Comparison of ENCODE assay signal across 9 cellular contexts in genomic region chr5:115843444-115844130, GRCh38. TPM values are rescaled to one million over a fixed set of nuclear protein-coding genes. Genes with fewer than 3 reads are reported as not detected.
DNase-seq lines count a peak whose midpoint lies in the region; ATAC-seq, FAIRE-seq and TF ChIP-seq lines count a peak whose summit lies in the region.
"Had no signal": no experiment of that assay in that cellular context is flagged by ENCODE, and none has a peak within 500 bp of the region (broad histone marks: within the 10 kb centered on the region; RNA-seq: fewer than 3 reads in every experiment).

No MANE protein-coding gene starts in this region.

- ATAC-seq in HepG2 (no peak), left lobe of liver (no peak), GM18870 (IDR thresholded peaks at IDR 0.05; ENCODE audit: unreplicated experiment) (no peak)

- CTCF ChIA-PET in HepG2 (lab: Yijun Ruan, JAX; ENCODE audit: low intra/inter-chr PET ratio, low total read pairs): no interaction called here

- no TSS peak for BruUV-seq in HepG2 (replicated peaks; lab: Mats Ljungman, UMichigan)

- H3K9me3 ChIP-seq in right atrium auricular region (no peaks in the 10 kb centered on the region), HepG2 (ENCODE audit: low read length) (no peaks in the 10 kb centered on the region)

- no peak for TF ChIP-seq EP300 in HepG2 (IDR thresholded peaks at IDR 0.05; ENCODE audit: low read depth in 2 of 2, low read length in 2 of 2)
- TF ChIP-seq EP300 in HepG2 (CRISPR knock-in tag; IDR thresholded peaks at IDR 0.05; ENCODE audit: borderline replicate concordance): no peak

- H4K20me1 ChIP-seq in HepG2 (ENCODE audit: insufficient read depth, low read length): peaks cover 7% of the 10 kb centered on the region; the same call in 1 of the 2 replicates

- H3K36me3 ChIP-seq in right atrium auricular region (no peaks in the 10 kb centered on the region), HepG2 (replicated peaks in 1 of 2; ENCODE audit: control insufficient read depth in 1 of 2, insufficient read depth in 2 of 2, low read length in 2 of 2) (no peaks in the 10 kb centered on the region), H7 (replicated peaks; ENCODE audit: control insufficient read depth, insufficient read depth, low read length) (no peaks in the 10 kb centered on the region)

- peaks cover 91% of the 10 kb centered on the region for H3K79me2 ChIP-seq in HepG2 (ENCODE audit: insufficient read depth, low read length)

- H2AFZ ChIP-seq in HepG2 (ENCODE audit: low read length): no peak overlapping the region

- peak overlapping the region; percentile 86 to 88 for H3K4me3 ChIP-seq in right atrium auricular region
- peak overlapping the region; percentile 77 to 98 (median 91) for H3K4me3 ChIP-seq in HepG2 (replicated peaks in 1 of 3; ENCODE audit: insufficient read depth in 1 of 3, low read depth in 2 of 3, low read length in 3 of 3)
- no peak overlapping the region for H3K4me3 ChIP-seq in H7 (ENCODE audit: insufficient read depth, low read depth, low read length)

- intact Hi-C loops in cardiac septum (cut with DNase I) (loop anchor here (5.0 to 10.0 kb wide), 2 partner anchors 546 to 669 kb away; partner anchors contain the start of gene CCDC112), HepG2 (cut with micrococcal nuclease; ENCODE audit: unreplicated experiment) (loop anchor here (5.0 kb wide), 2 partner anchors 244 to 301 kb away; partner anchors contain the start of genes COMMD10 and FEM1C)
- intact Hi-C loops in activated T-helper 2 cell treated with anti-CD3 and anti-CD28 coated beads, Interferon-gamma antibody, Interleukin-2, Interleukin-4, amounts not matched to agents 10 μg/mL and 5 μg/mL and 100 μg/mL, durations not matched to agents 14 hours and 24 hours and 36 hours (cut with micrococcal nuclease): loop anchor here (5.0 kb wide), 3 partner anchors 224 to 546 kb away; partner anchors contain the start of gene CCDC112

- H3K9ac ChIP-seq in HepG2 (ENCODE audit: insufficient read depth, low read depth, low read length): peak overlapping the region; percentile 94

- H3K27ac Mint-ChIP-seq in activated T-helper 2 cell treated with anti-CD3 and anti-CD28 coated beads, Interferon-gamma antibody, Interleukin-2, Interleukin-4, amounts not matched to agents 10 μg/mL and 5 μg/mL and 100 μg/mL, durations not matched to agents 14 hours and 24 hours and 36 hours: no peak overlapping the region

- H3K4me1 Mint-ChIP-seq in activated T-helper 2 cell treated with anti-CD3 and anti-CD28 coated beads, Interferon-gamma antibody, Interleukin-2, Interleukin-4, amounts not matched to agents 10 μg/mL and 5 μg/mL and 100 μg/mL, durations not matched to agents 14 hours and 24 hours and 36 hours (ENCODE audit: low read depth): peaks cover 35% of the 10 kb centered on the region

- H3K27me3 ChIP-seq in right atrium auricular region: no peaks in the 10 kb centered on the region
- H3K27me3 ChIP-seq in HepG2 (ENCODE audit: control insufficient read depth in 1 of 2, insufficient read depth in 2 of 2, low read length in 2 of 2): no peaks in the 10 kb centered on the region; a peak in 1 of 5 replicates
- 0 out of 2 replicates have a peak, but pooled peaks cover 2% of the 10 kb centered on the region for H3K27me3 ChIP-seq in H7 (ENCODE audit: control insufficient read depth, insufficient read depth, low read length)

- H3K27ac ChIP-seq in right atrium auricular region: peak overlapping the region; percentile 97 to 98
- H3K27ac ChIP-seq in HepG2 (ENCODE audit: extremely low read length, insufficient read depth, low read length): peak overlapping the region; percentile 60

- no peak for TF ChIP-seq RAD21 in HepG2 (CRISPR knock-in tag; IDR thresholded peaks at IDR 0.05)

- no peaks in the 10 kb centered on the region for H3K9me3 Mint-ChIP-seq in activated T-helper 2 cell treated with anti-CD3 and anti-CD28 coated beads, Interferon-gamma antibody, Interleukin-2, Interleukin-4, amounts not matched to agents 10 μg/mL and 5 μg/mL and 100 μg/mL, durations not matched to agents 14 hours and 24 hours and 36 hours

- TF ChIP-seq POLR2A in HepG2 (IDR thresholded peaks at IDR 0.05; ENCODE audit: insufficient read depth in 1 of 2, low read depth in 2 of 2, low read length in 2 of 2): no peak

- no peak for FAIRE-seq in HepG2 (lab: Jason Lieb, UNC)

- WGBS in HepG2 (ENCODE audit: low lambda C conversion rate): 32% methylated on average over 6 of the region's 6 CpGs

- H3K36me3 Mint-ChIP-seq in activated T-helper 2 cell treated with anti-CD3 and anti-CD28 coated beads, Interferon-gamma antibody, Interleukin-2, Interleukin-4, amounts not matched to agents 10 μg/mL and 5 μg/mL and 100 μg/mL, durations not matched to agents 14 hours and 24 hours and 36 hours (ENCODE audit: low read depth): peaks cover 18% of the 10 kb centered on the region

- peaks cover 0 to 50% of the 10 kb centered on the region in 2 donors for H3K4me1 ChIP-seq in right atrium auricular region
- peaks cover 62% of the 10 kb centered on the region for H3K4me1 ChIP-seq in HepG2 (ENCODE audit: insufficient read depth, low read length)

- TF ChIP-seq CTCF in right atrium auricular region (IDR thresholded peaks at IDR 0.05): no peak
- no peak for TF ChIP-seq CTCF in HepG2 (CRISPR knock-in tag; IDR thresholded peaks at IDR 0.05)

- peak overlapping the region; percentile 77 for H3K4me2 ChIP-seq in HepG2 (ENCODE audit: low read depth, low read length)

- POLR2A ChIA-PET in HepG2 (lab: Yijun Ruan, JAX): no interaction called here

- in situ Hi-C loops in HepG2 (cut with HindIII; ENCODE audit: extremely low pct_ligation_motif_present, low pct_unique_long_range_greater_than_20kb): loop anchor here (25.0 kb wide), 1 partner anchor 219 kb away; no protein-coding TSS in a partner anchor

- DNase-seq in right atrium auricular region (ENCODE audit: low spot score) (no peak), cardiac septum (ENCODE audit: low spot score) (no peak), HepG2 (ENCODE audit: low spot score) (no peak), left lobe of liver (ENCODE audit: low spot score) (no peak), H7 (no peak), NCI-H1092 treated with DMSO at 0.1 percent for 48 hours (lab: John Stamatoyannopoulos, UW) (no peak)
- DNase-seq in activated T-helper 2 cell treated with anti-CD3 and anti-CD28 coated beads, Interferon-gamma antibody, Interleukin-2, Interleukin-4, amounts not matched to agents 10 μg/mL and 5 μg/mL and 100 μg/mL, durations not matched to agents 14 hours and 24 hours and 36 hours (ENCODE audit: low spot score): no peak
- DNase-seq: KG1 had no signal

- peaks cover 2% of the 10 kb centered on the region for H3K27me3 Mint-ChIP-seq in activated T-helper 2 cell treated with anti-CD3 and anti-CD28 coated beads, Interferon-gamma antibody, Interleukin-2, Interleukin-4, amounts not matched to agents 10 μg/mL and 5 μg/mL and 100 μg/mL, durations not matched to agents 14 hours and 24 hours and 36 hours (ENCODE audit: low read depth)

- H3K4me3 Mint-ChIP-seq in activated T-helper 2 cell treated with anti-CD3 and anti-CD28 coated beads, Interferon-gamma antibody, Interleukin-2, Interleukin-4, amounts not matched to agents 10 μg/mL and 5 μg/mL and 100 μg/mL, durations not matched to agents 14 hours and 24 hours and 36 hours (ENCODE audit: low read depth): peak overlapping the region; percentile 92

RNA-seq across cellular contexts. Expression of gene AP3S1, which starts 1.9 kb away (rescaled TPM):
- total RNA-seq in right atrium auricular region (10 to 100 TPM; 50.1 to 63.4 TPM), cardiac septum (56.6 TPM), HepG2 (2016; rRNA removed; fragmentation: Illumina TruSeq; extraction: Trizol) (85.9 and 88.8 TPM in 2 replicates), left lobe of liver (36.6 TPM)
- 69.0 and 74.8 TPM in 2 replicates for total RNA-seq in activated T-helper 2 cell treated with anti-CD3 and anti-CD28 coated beads, Interferon-gamma antibody, Interleukin-2, Interleukin-4, amounts not matched to agents 10 μg/mL and 5 μg/mL and 100 μg/mL, durations not matched to agents 14 hours and 24 hours and 36 hours
- total RNA-seq in HepG2 (2016; cell fraction: cytosol; rRNA removed; fragmentation: Illumina TruSeq; extraction: Trizol; ENCODE audit: low read depth): 243 and 253 TPM in 2 replicates
- 77.4 and 86.8 TPM in 2 replicates for total RNA-seq in HepG2 (2016; cell fraction: insoluble cytoplasmic fraction; rRNA removed; fragmentation: Illumina TruSeq; extraction: Trizol)
- total RNA-seq in HepG2 (2016; cell fraction: membrane; rRNA removed; fragmentation: Illumina TruSeq; extraction: Trizol): 236 and 253 TPM in 2 replicates
- total RNA-seq in HepG2 (2016; cell fraction: nucleus; rRNA removed; fragmentation: Illumina TruSeq; extraction: Trizol): 40.7 and 54.3 TPM in 2 replicates
- 28.5 and 50.5 TPM in 2 replicates for polyA plus RNA-seq in HepG2 (2011; rRNA removed)
- polyA plus RNA-seq in HepG2 (2011; cell fraction: cytosol; rRNA removed): 18.5 and 27.6 TPM in 2 replicates
- polyA plus RNA-seq in HepG2 (2011; cell fraction: nucleus; rRNA removed): 5.6 and 9.3 TPM in 2 replicates
- 78.2 and 104 TPM in 2 replicates for polyA plus RNA-seq in HepG2 (2012)
- 547 and 588 TPM in 2 replicates for polyA plus RNA-seq in HepG2 (2016; cell fraction: cytosol; fragmentation: Illumina TruSeq; extraction: Trizol; ENCODE audit: low read depth)
- 158 and 163 TPM in 2 replicates for polyA plus RNA-seq in HepG2 (2016; cell fraction: insoluble cytoplasmic fraction; fragmentation: Illumina TruSeq; extraction: Trizol; ENCODE audit: low read depth)
- polyA plus RNA-seq in HepG2 (2016; cell fraction: membrane; fragmentation: Illumina TruSeq; extraction: Trizol; ENCODE audit: low read depth): 408 and 423 TPM in 2 replicates
- polyA plus RNA-seq in HepG2 (2016; cell fraction: nucleus; fragmentation: Illumina TruSeq; extraction: Trizol; ENCODE audit: insufficient read depth, low read depth): 74.1 and 89.2 TPM in 2 replicates
- 2.1 and 7.3 TPM in 2 replicates for polyA minus RNA-seq in HepG2 (2011; rRNA and poly(A)+ RNA removed; ENCODE audit: low replicate concordance)
- polyA minus RNA-seq in HepG2 (2011; cell fraction: cytosol; rRNA and poly(A)+ RNA removed): 22.5 and 27.5 TPM in 2 replicates
- 39.5 and 46.4 TPM in 2 replicates for polyA minus RNA-seq in HepG2 (2011; cell fraction: nucleus; rRNA and poly(A)+ RNA removed)
- 40.6 and 59.3 TPM in 2 replicates for total RNA-seq in H7 (2014; rRNA removed; shearing (Covaris generic))

RNA-seq across cellular contexts. Expression of gene ATG12, which starts 2.2 kb away (rescaled TPM):
- 10 to 100 TPM; 15.7 to 19.4 TPM for total RNA-seq in right atrium auricular region
- 22.5 TPM for total RNA-seq in cardiac septum
- total RNA-seq in activated T-helper 2 cell treated with anti-CD3 and anti-CD28 coated beads, Interferon-gamma antibody, Interleukin-2, Interleukin-4, amounts not matched to agents 10 μg/mL and 5 μg/mL and 100 μg/mL, durations not matched to agents 14 hours and 24 hours and 36 hours: 33.8 and 34.5 TPM in 2 replicates
- total RNA-seq in HepG2 (2016; rRNA removed; fragmentation: Illumina TruSeq; extraction: Trizol): 45.1 and 46.4 TPM in 2 replicates
- 9.0 and 9.2 TPM in 2 replicates for total RNA-seq in HepG2 (2016; cell fraction: cytosol; rRNA removed; fragmentation: Illumina TruSeq; extraction: Trizol; ENCODE audit: low read depth)
- 45.8 and 56.5 TPM in 2 replicates for total RNA-seq in HepG2 (2016; cell fraction: insoluble cytoplasmic fraction; rRNA removed; fragmentation: Illumina TruSeq; extraction: Trizol)
- 19.9 and 23.9 TPM in 2 replicates for total RNA-seq in HepG2 (2016; cell fraction: membrane; rRNA removed; fragmentation: Illumina TruSeq; extraction: Trizol)
- total RNA-seq in HepG2 (2016; cell fraction: nucleus; rRNA removed; fragmentation: Illumina TruSeq; extraction: Trizol): 50.0 and 53.8 TPM in 2 replicates
- polyA plus RNA-seq in HepG2 (2011; rRNA removed): 46.5 and 58.1 TPM in 2 replicates
- 17.7 and 25.4 TPM in 2 replicates for polyA plus RNA-seq in HepG2 (2011; cell fraction: cytosol; rRNA removed)
- polyA plus RNA-seq in HepG2 (2011; cell fraction: nucleus; rRNA removed): 29.3 and 43.5 TPM in 2 replicates
- 45.7 and 46.0 TPM in 2 replicates for polyA plus RNA-seq in HepG2 (2012)
- 10.3 and 10.8 TPM in 2 replicates for polyA plus RNA-seq in HepG2 (2016; cell fraction: cytosol; fragmentation: Illumina TruSeq; extraction: Trizol; ENCODE audit: low read depth)
- 51.5 and 54.3 TPM in 2 replicates for polyA plus RNA-seq in HepG2 (2016; cell fraction: insoluble cytoplasmic fraction; fragmentation: Illumina TruSeq; extraction: Trizol; ENCODE audit: low read depth)
- 17.9 and 19.4 TPM in 2 replicates for polyA plus RNA-seq in HepG2 (2016; cell fraction: membrane; fragmentation: Illumina TruSeq; extraction: Trizol; ENCODE audit: low read depth)
- 50.9 and 51.2 TPM in 2 replicates for polyA plus RNA-seq in HepG2 (2016; cell fraction: nucleus; fragmentation: Illumina TruSeq; extraction: Trizol; ENCODE audit: insufficient read depth, low read depth)
- polyA minus RNA-seq in HepG2 (2011; rRNA and poly(A)+ RNA removed; ENCODE audit: low replicate concordance): 17.9 and 33.0 TPM in 2 replicates
- polyA minus RNA-seq in HepG2 (2011; cell fraction: cytosol; rRNA and poly(A)+ RNA removed): 17.3 and 18.1 TPM in 2 replicates
- polyA minus RNA-seq in HepG2 (2011; cell fraction: nucleus; rRNA and poly(A)+ RNA removed): 153 and 155 TPM in 2 replicates
- total RNA-seq in left lobe of liver: 17.0 TPM
- 53.9 and 69.2 TPM in 2 replicates for total RNA-seq in H7 (2014; rRNA removed; shearing (Covaris generic))

RNA-seq across cellular contexts. Expression of gene CDO1, which starts 27.1 kb away (rescaled TPM):
- 10 to 100 TPM; 24.7 to 66.0 TPM for total RNA-seq in right atrium auricular region
- 3.6 TPM for total RNA-seq in cardiac septum
- 0.18 and 1.2 TPM in 2 replicates for total RNA-seq in activated T-helper 2 cell treated with anti-CD3 and anti-CD28 coated beads, Interferon-gamma antibody, Interleukin-2, Interleukin-4, amounts not matched to agents 10 μg/mL and 5 μg/mL and 100 μg/mL, durations not matched to agents 14 hours and 24 hours and 36 hours
- total RNA-seq in HepG2 (2016; rRNA removed; fragmentation: Illumina TruSeq; extraction: Trizol): 4.4 and 5.3 TPM in 2 replicates
- total RNA-seq in HepG2 (2016; cell fraction: cytosol; rRNA removed; fragmentation: Illumina TruSeq; extraction: Trizol; ENCODE audit: low read depth): 1.1 and 1.3 TPM in 2 replicates
- total RNA-seq in HepG2 (2016; cell fraction: insoluble cytoplasmic fraction; rRNA removed; fragmentation: Illumina TruSeq; extraction: Trizol): 4.2 and 5.4 TPM in 2 replicates
- 1.9 and 2.0 TPM in 2 replicates for total RNA-seq in HepG2 (2016; cell fraction: membrane; rRNA removed; fragmentation: Illumina TruSeq; extraction: Trizol)
- total RNA-seq in HepG2 (2016; cell fraction: nucleus; rRNA removed; fragmentation: Illumina TruSeq; extraction: Trizol): 1.9 and 2.3 TPM in 2 replicates
- 3.2 and 5.2 TPM in 2 replicates for polyA plus RNA-seq in HepG2 (2011; rRNA removed)
- polyA plus RNA-seq in HepG2 (2011; cell fraction: cytosol; rRNA removed): 3.4 and 3.6 TPM in 2 replicates
- 6.3 and 8.9 TPM in 2 replicates for polyA plus RNA-seq in HepG2 (2011; cell fraction: nucleus; rRNA removed)
- polyA plus RNA-seq in HepG2 (2012): 3.0 and 4.8 TPM in 2 replicates
- polyA plus RNA-seq in HepG2 (2016; cell fraction: cytosol; fragmentation: Illumina TruSeq; extraction: Trizol; ENCODE audit: low read depth): 0.44 and 0.78 TPM in 2 replicates
- 4.7 and 5.5 TPM in 2 replicates for polyA plus RNA-seq in HepG2 (2016; cell fraction: insoluble cytoplasmic fraction; fragmentation: Illumina TruSeq; extraction: Trizol; ENCODE audit: low read depth)
- polyA plus RNA-seq in HepG2 (2016; cell fraction: membrane; fragmentation: Illumina TruSeq; extraction: Trizol; ENCODE audit: low read depth): 1.2 and 1.8 TPM in 2 replicates
- polyA plus RNA-seq in HepG2 (2016; cell fraction: nucleus; fragmentation: Illumina TruSeq; extraction: Trizol; ENCODE audit: insufficient read depth, low read depth): 2.7 and 4.5 TPM in 2 replicates
- polyA minus RNA-seq in HepG2 (2011; rRNA and poly(A)+ RNA removed; ENCODE audit: low replicate concordance): 10.1 TPM in 1 of 2 replicates, not detected in the other
- 3.1 and 6.1 TPM in 2 replicates for polyA minus RNA-seq in HepG2 (2011; cell fraction: cytosol; rRNA and poly(A)+ RNA removed)
- 5.4 and 9.6 TPM in 2 replicates for polyA minus RNA-seq in HepG2 (2011; cell fraction: nucleus; rRNA and poly(A)+ RNA removed)
- 130 TPM for total RNA-seq in left lobe of liver
- total RNA-seq in H7 (2014; rRNA removed; shearing (Covaris generic)): 9.2 and 9.9 TPM in 2 replicates
